In genomic region chr2:27720004-27720551, GRCh38 we compare ENCODE assay signal across 8 cellular contexts. TPM values are rescaled to one million over a fixed set of nuclear protein-coding genes. Genes with fewer than 3 reads are reported as not detected.
DNase-seq lines count a peak whose midpoint lies in the region; ATAC-seq and TF ChIP-seq lines count a peak whose summit lies in the region.

No MANE protein-coding gene starts in this region.

- H3K36me3 ChIP-seq in left ventricle myocardium inferior: no peaks in the 10 kb centered on the region
- no peaks in the 10 kb centered on the region for H3K36me3 ChIP-seq in hepatocyte (replicated peaks; ENCODE audit: insufficient read depth, low read depth)

- H3K27me3 ChIP-seq in left ventricle myocardium inferior (ENCODE audit: low read depth): no peaks in the 10 kb centered on the region
- no peaks in the 10 kb centered on the region for H3K27me3 ChIP-seq in hepatocyte

- no peaks in the 10 kb centered on the region for H4K20me1 ChIP-seq in hepatocyte (ENCODE audit: insufficient read depth, poor library complexity, severe bottlenecking)

- H3K4me1 ChIP-seq in left ventricle myocardium inferior: peaks cover 63% of the 10 kb centered on the region
- H3K4me1 ChIP-seq in hepatocyte (ENCODE audit: insufficient read depth): peaks cover 16% of the 10 kb centered on the region

- H3K9me3 ChIP-seq in left ventricle myocardium inferior (replicated peaks): no peaks in the 10 kb centered on the region
- H3K9me3 ChIP-seq in hepatocyte (ENCODE audit: low read depth): no peaks in the 10 kb centered on the region

- H3K79me2 ChIP-seq in hepatocyte: no peaks in the 10 kb centered on the region

- 34% methylated on average over 7 of the region's 7 CpGs for whole genome bisulfite sequencing in hepatocyte (ENCODE audit: low lambda C conversion rate, missing lambda C conversion rate)

- intact Hi-C loops in left ventricle myocardium inferior (cut with micrococcal nuclease): no loop called here
- intact Hi-C loops in Right ventricle myocardium inferior (cut with DNase I): no loop called here

- peaks cover 5% of the 10 kb centered on the region for H3K36me3 Mint-ChIP-seq in stimulated activated effector memory CD8-positive, alpha-beta T cell treated with anti-CD3 and anti-CD28 coated beads, Interleukin-12 subunit alpha, Interleukin-12 subunit beta, amount 100 ng/mL, for 72 hours

- H3K9me3 Mint-ChIP-seq in stimulated activated effector memory CD8-positive, alpha-beta T cell treated with anti-CD3 and anti-CD28 coated beads, Interleukin-12 subunit alpha, Interleukin-12 subunit beta, amount 100 ng/mL, for 72 hours: no peaks in the 10 kb centered on the region

- no peak overlapping the region for H3K4me2 ChIP-seq in hepatocyte

- H3K27ac Mint-ChIP-seq in stimulated activated effector memory CD8-positive, alpha-beta T cell treated with anti-CD3 and anti-CD28 coated beads, Interleukin-12 subunit alpha, Interleukin-12 subunit beta, amount 100 ng/mL, for 72 hours: peak overlapping the region; percentile 8

- peaks cover 51% of the 10 kb centered on the region for H3K4me1 Mint-ChIP-seq in stimulated activated effector memory CD8-positive, alpha-beta T cell treated with anti-CD3 and anti-CD28 coated beads, Interleukin-12 subunit alpha, Interleukin-12 subunit beta, amount 100 ng/mL, for 72 hours

- ATAC-seq in Right ventricle myocardium inferior: no peak
- peak; percentile 95 for ATAC-seq in stimulated activated effector memory CD8-positive, alpha-beta T cell treated with anti-CD3 and anti-CD28 coated beads, Interleukin-12 subunit alpha, Interleukin-12 subunit beta, amount 100 ng/mL, for 72 hours
- ATAC-seq in HG03175 (IDR thresholded peaks at IDR 0.05; ENCODE audit: unreplicated experiment): no peak
- ATAC-seq in HG02623 (IDR thresholded peaks at IDR 0.05; ENCODE audit: unreplicated experiment): no peak

- no peaks in the 10 kb centered on the region for H3K9me2 ChIP-seq in hepatocyte (replicated peaks; ENCODE audit: insufficient read depth)

- no peak overlapping the region for H2AFZ ChIP-seq in hepatocyte

- H3K4me3 ChIP-seq in left ventricle myocardium inferior (no peak overlapping the region), hepatocyte (no peak overlapping the region)

- no peak for DNase-seq in left ventricle myocardium inferior
- DNase-seq in Right ventricle myocardium inferior (ENCODE audit: missing footprints): no peak
- DNase-seq in activated CD8-positive, alpha-beta memory T cell treated with anti-CD3 and anti-CD28 coated beads, Interleukin-2, amount 50 U/mL, for 24 hours (ENCODE audit: extremely low read depth): peak; percentile 40
- peak; percentile 86 for DNase-seq in hepatocyte (ENCODE audit: low spot score)
- peak; percentile 27 to 70 for DNase-seq in stimulated activated effector memory CD8-positive, alpha-beta T cell treated with anti-CD3 and anti-CD28 coated beads, Interleukin-12 subunit alpha, Interleukin-12 subunit beta, amount 100 ng/mL, for 72 hours (ENCODE audit: low spot score in 2 of 2)
- no peak for DNase-seq in GDM1 (lab: John Stamatoyannopoulos, UW)

- peak overlapping the region; percentile 76 for H3K27ac ChIP-seq in left ventricle myocardium inferior (replicated peaks)
- H3K27ac ChIP-seq in hepatocyte: peak overlapping the region; percentile 31

- H3K4me3 Mint-ChIP-seq in stimulated activated effector memory CD8-positive, alpha-beta T cell treated with anti-CD3 and anti-CD28 coated beads, Interleukin-12 subunit alpha, Interleukin-12 subunit beta, amount 100 ng/mL, for 72 hours: peak overlapping the region; percentile 3

- TF ChIP-seq CTCF in left ventricle myocardium inferior (IDR thresholded peaks at IDR 0.05; ENCODE audit: borderline replicate concordance) (no peak), hepatocyte (IDR thresholded peaks at IDR 0.05; ENCODE audit: poor library complexity) (no peak)

RNA-seq across cellular contexts. Expression of gene MRPL33, which starts 51.4 kb away (rescaled TPM):
- total RNA-seq in left ventricle myocardium inferior: 390 TPM
- 360 TPM for total RNA-seq in Right ventricle myocardium inferior
- total RNA-seq in hepatocyte: 148 and 206 TPM in 2 replicates
- 311 and 315 TPM in 2 replicates for polyA plus RNA-seq in hepatocyte

RNA-seq across cellular contexts. Expression of gene SLC4A1AP, which starts 56.4 kb away (rescaled TPM):
- total RNA-seq in left ventricle myocardium inferior (21.3 TPM), Right ventricle myocardium inferior (20.6 TPM), hepatocyte (20.6 and 21.1 TPM in 2 replicates)
- polyA plus RNA-seq in hepatocyte: 21.9 and 22.1 TPM in 2 replicates

RNA-seq across cellular contexts. Expression of gene SUPT7L, which starts 56.7 kb away (rescaled TPM):
- 29.7 TPM for total RNA-seq in left ventricle myocardium inferior
- total RNA-seq in Right ventricle myocardium inferior: 26.3 TPM
- total RNA-seq in hepatocyte: 32.3 and 43.3 TPM in 2 replicates
- 27.3 and 30.7 TPM in 2 replicates for polyA plus RNA-seq in hepatocyte

Comparison
In these comparisons a context has a peak if more than half of its experiments do, and no peak if none do; other contexts are left out.
1. DNase-seq: peak in activated CD8-positive, alpha-beta memory T cell treated with anti-CD3 and anti-CD28 coated beads, Interleukin-2, amount 50 U/mL, for 24 hours (single experiment), hepatocyte (single experiment) and stimulated activated effector memory CD8-positive, alpha-beta T cell treated with anti-CD3 and anti-CD28 coated beads, Interleukin-12 subunit alpha, Interleukin-12 subunit beta, amount 100 ng/mL, for 72 hours (2 of 2); none in left ventricle myocardium inferior (single experiment), Right ventricle myocardium inferior (single experiment) and GDM1 (single experiment).